Comparison of ENCODE assay signal across 8 cellular contexts in genomic region chr6:26439552-26440125, GRCh38. TPM values are rescaled to one million over a fixed set of nuclear protein-coding genes. Genes with fewer than 3 reads are reported as not detected.
DNase-seq lines count a peak whose midpoint lies in the region; ATAC-seq and TF ChIP-seq lines count a peak whose summit lies in the region.

No MANE protein-coding gene starts in this region.

- peaks cover 5% of the 10 kb centered on the region for H3K9me3 Mint-ChIP-seq in mesothelial cell of epicardium
- H3K9me3 Mint-ChIP-seq in endothelial cell (ENCODE audit: unreplicated experiment), result no peaks in the 10 kb centered on the region

- no peaks in the 10 kb centered on the region for H3K9me3 ChIP-seq in left ventricle myocardium inferior (replicated peaks)
- H3K9me3 ChIP-seq in ascending aorta, result no peaks in the 10 kb centered on the region
- no peaks in the 10 kb centered on the region for H3K9me3 ChIP-seq in uterus

- H3K36me3 Mint-ChIP-seq in mesothelial cell of epicardium (peaks cover 5% of the 10 kb centered on the region), endothelial cell (ENCODE audit: low read depth, unreplicated experiment) (peaks cover 9% of the 10 kb centered on the region)

- DNase-seq in left ventricle myocardium inferior (no peak), Right ventricle myocardium inferior (ENCODE audit: missing footprints) (no peak), ascending aorta (ENCODE audit: low spot score in 2 of 2) (no peak), mesothelial cell of epicardium (ENCODE audit: low spot score in 2 of 2, unreplicated experiment in 2 of 2) (no peak), uterus (no peak), NCI-H526 (lab: John Stamatoyannopoulos, UW) (no peak), endothelial cell (ENCODE audit: low spot score) (no peak)

- H3K27ac ChIP-seq in left ventricle myocardium inferior (replicated peaks) (peak overlapping the region; percentile 86), ascending aorta (peak overlapping the region in 1 of 2 donors; percentile 67), uterus (peak overlapping the region; percentile 90 to 97)

- H3K36me3 ChIP-seq in left ventricle myocardium inferior (peaks cover 5% of the 10 kb centered on the region), ascending aorta (peaks cover 0 to 2% of the 10 kb centered on the region in 2 donors), uterus (no peaks in the 10 kb centered on the region)

- H3K4me1 Mint-ChIP-seq in mesothelial cell of epicardium, result peaks cover 23% of the 10 kb centered on the region
- H3K4me1 Mint-ChIP-seq in endothelial cell (ENCODE audit: unreplicated experiment), result peaks cover 8% of the 10 kb centered on the region

- TF ChIP-seq CTCF in left ventricle myocardium inferior (IDR thresholded peaks at IDR 0.05; ENCODE audit: borderline replicate concordance) (no peak), ascending aorta (IDR thresholded peaks at IDR 0.05) (no peak), mesothelial cell of epicardium (IDR thresholded peaks at IDR 0.05; ENCODE audit: unreplicated experiment) (no peak), uterus (IDR thresholded peaks at IDR 0.05) (no peak), endothelial cell (IDR thresholded peaks at IDR 0.05; ENCODE audit: unreplicated experiment) (no peak)

- peak overlapping the region; percentile 66 for H3K4me3 ChIP-seq in left ventricle myocardium inferior
- peak overlapping the region; percentile 60 to 63 for H3K4me3 ChIP-seq in ascending aorta
- peak overlapping the region; percentile 56 to 64 for H3K4me3 ChIP-seq in uterus

- no peak for TF ChIP-seq POLR2A in uterus (IDR thresholded peaks at IDR 0.05)

- peak overlapping the region; percentile 95 for H3K27ac Mint-ChIP-seq in mesothelial cell of epicardium
- no peak overlapping the region for H3K27ac Mint-ChIP-seq in endothelial cell (ENCODE audit: unreplicated experiment)

- intact Hi-C loops in left ventricle myocardium inferior (cut with micrococcal nuclease), result no loop called here
- intact Hi-C loops in Right ventricle myocardium inferior (cut with DNase I), result no loop called here
- intact Hi-C loops in ascending aorta (cut with DNase I), result loop anchor here (1.0 to 5.0 kb wide), 5 partner anchors 17 to 56 kb away; partner anchors contain the start of genes BTN2A1, BTN2A2 and BTN3A1
- intact Hi-C loops in uterus (cut with DNase I; ENCODE audit: low total_unique reads), result no loop called here

- peak overlapping the region; percentile 76 for H3K4me3 Mint-ChIP-seq in mesothelial cell of epicardium
- H3K4me3 Mint-ChIP-seq in endothelial cell (ENCODE audit: unreplicated experiment), result no peak overlapping the region

- H3K27me3 Mint-ChIP-seq in mesothelial cell of epicardium (ENCODE audit: low read depth) (no peaks in the 10 kb centered on the region), endothelial cell (ENCODE audit: unreplicated experiment) (peaks cover 3% of the 10 kb centered on the region)

- H3K4me1 ChIP-seq in left ventricle myocardium inferior (peaks cover 28% of the 10 kb centered on the region), ascending aorta (peaks cover 0 to 10% of the 10 kb centered on the region in 2 donors), uterus (no peaks in the 10 kb centered on the region)

- H3K27me3 ChIP-seq in left ventricle myocardium inferior (ENCODE audit: low read depth) (no peaks in the 10 kb centered on the region), ascending aorta (no peaks in the 10 kb centered on the region), uterus (no peaks in the 10 kb centered on the region)

- ATAC-seq in Right ventricle myocardium inferior (no peak), HG03342 (IDR thresholded peaks at IDR 0.05; ENCODE audit: unreplicated experiment) (no peak)

RNA-seq across cellular contexts. Expression of gene BTN3A3, which starts 0.7 kb away (rescaled TPM):
- 8.3 TPM for total RNA-seq in left ventricle myocardium inferior
- 9.4 TPM for total RNA-seq in Right ventricle myocardium inferior
- total RNA-seq in ascending aorta, result 16.9 TPM
- total RNA-seq in mesothelial cell of epicardium, result 15.4 to 17.2 TPM (median 16.3 TPM) in 3 replicates
- total RNA-seq in uterus, result 10 to 100 TPM in 2 of 4 donors, 1 to 10 TPM in 2; 7.2 to 44.4 (median 22.0) TPM
- 3.1 TPM for total RNA-seq in endothelial cell (ENCODE audit: unreplicated experiment)

RNA-seq across cellular contexts. Expression of gene BTN2A1, which starts 18.1 kb away (rescaled TPM):
- total RNA-seq in left ventricle myocardium inferior (16.0 TPM), Right ventricle myocardium inferior (14.5 TPM), ascending aorta (8.3 TPM), mesothelial cell of epicardium (27.2 to 30.5 TPM (median 29.2 TPM) in 3 replicates), uterus (10 to 100 TPM; 12.6 to 54.8 (median 26.1) TPM), endothelial cell (ENCODE audit: unreplicated experiment) (28.7 TPM)

RNA-seq across cellular contexts. Expression of gene BTN3A1, which starts 37.6 kb away (rescaled TPM):
- 9.7 TPM for total RNA-seq in left ventricle myocardium inferior
- total RNA-seq in Right ventricle myocardium inferior, result 11.2 TPM
- total RNA-seq in ascending aorta, result 7.7 TPM
- total RNA-seq in mesothelial cell of epicardium, result 37.2 to 39.8 TPM (median 39.0 TPM) in 3 replicates
- 10 to 100 TPM in 3 of 4 donors, 1 to 10 TPM in 1; 9.1 to 64.2 (median 20.8) TPM for total RNA-seq in uterus
- 7.1 TPM for total RNA-seq in endothelial cell (ENCODE audit: unreplicated experiment)

RNA-seq across cellular contexts. Expression of gene BTN2A2, which starts 56.7 kb away (rescaled TPM):
- total RNA-seq in left ventricle myocardium inferior (4.2 TPM), Right ventricle myocardium inferior (6.0 TPM), ascending aorta (22.5 TPM), mesothelial cell of epicardium (37.9 to 39.0 TPM (median 38.4 TPM) in 3 replicates), uterus (10 to 100 TPM in 2 of 4 donors, 1 to 10 TPM in 2; 6.5 to 24.3 (median 14.6) TPM), endothelial cell (ENCODE audit: unreplicated experiment) (19.3 TPM)
